In the genomic region with DNA sequence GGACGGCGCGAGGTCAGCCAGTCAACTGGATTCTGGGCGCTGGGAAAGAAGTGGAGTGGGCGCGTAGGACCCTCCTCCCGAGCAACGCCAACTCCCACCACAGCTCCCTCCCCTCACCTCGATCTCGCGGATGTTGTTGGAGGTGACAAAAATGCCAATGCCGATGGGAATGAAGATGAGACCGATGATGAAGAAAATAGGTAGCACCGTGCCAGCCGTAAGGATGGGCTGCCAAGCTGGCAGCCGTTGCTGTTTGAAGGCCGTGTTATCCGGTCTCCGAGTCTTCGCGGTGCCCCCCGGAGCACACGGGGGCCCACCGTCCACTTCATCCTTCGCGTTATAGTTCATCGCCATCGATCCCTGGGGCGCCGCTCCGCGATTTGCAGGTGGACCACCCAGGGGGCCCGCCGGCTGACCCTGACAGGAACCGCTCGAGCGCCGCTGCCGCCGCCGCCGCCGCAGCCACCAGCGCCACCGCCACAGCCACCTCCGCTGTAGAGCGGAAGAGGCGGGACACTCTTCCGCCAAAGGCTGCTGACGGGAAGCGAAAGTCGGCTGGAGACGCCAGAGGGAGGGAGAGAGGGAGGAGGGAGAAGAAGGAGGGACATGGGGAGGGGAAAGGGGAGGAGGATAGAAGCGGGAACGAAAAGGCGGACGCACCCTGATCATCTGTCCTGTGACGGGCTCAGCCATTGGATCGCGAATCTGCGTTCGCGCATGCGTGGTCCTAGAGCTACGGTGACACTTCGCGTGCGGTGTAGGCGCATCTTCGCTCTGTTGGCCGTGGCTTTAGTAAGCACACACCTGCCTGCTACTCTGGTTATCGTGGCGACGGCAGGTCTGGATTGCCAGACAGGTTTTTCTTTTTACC, we compare ENCODE assay signal across 1 cellular context.
TF ChIP-seq lines count a peak whose summit lies in the region.

A gene (minus strand): TSS at position 508 of the 871 bp plus-strand sequence. CDS start 154 bp downstream, at position 354.

TF ChIP-seq in K562, 482 proteins besides CTCF, POLR2A, EP300 and RAD21 (continued from another document and continues in another):
- TF ChIP-seq POLR3A (IDR thresholded peaks at IDR 0.05; ENCODE audit: borderline replicate concordance, extremely low read depth, insufficient read depth, insufficient read length), result no peak
- TF ChIP-seq SMAD1 (IDR thresholded peaks at IDR 0.05; ENCODE audit: low read depth, low read length, partially characterized antibody), result peak; percentile 37
- TF ChIP-seq, protein P1, sequence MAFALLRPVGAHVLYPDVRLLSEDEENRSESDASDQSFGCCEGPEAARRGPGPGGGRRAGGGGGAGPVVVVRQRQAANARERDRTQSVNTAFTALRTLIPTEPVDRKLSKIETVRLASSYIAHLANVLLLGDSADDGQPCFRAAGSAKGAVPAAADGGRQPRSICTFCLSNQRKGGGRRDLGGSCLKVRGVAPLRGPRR (CRISPR knock-in tag; IDR thresholded peaks at IDR 0.05), result no peak
- TF ChIP-seq, protein P2, sequence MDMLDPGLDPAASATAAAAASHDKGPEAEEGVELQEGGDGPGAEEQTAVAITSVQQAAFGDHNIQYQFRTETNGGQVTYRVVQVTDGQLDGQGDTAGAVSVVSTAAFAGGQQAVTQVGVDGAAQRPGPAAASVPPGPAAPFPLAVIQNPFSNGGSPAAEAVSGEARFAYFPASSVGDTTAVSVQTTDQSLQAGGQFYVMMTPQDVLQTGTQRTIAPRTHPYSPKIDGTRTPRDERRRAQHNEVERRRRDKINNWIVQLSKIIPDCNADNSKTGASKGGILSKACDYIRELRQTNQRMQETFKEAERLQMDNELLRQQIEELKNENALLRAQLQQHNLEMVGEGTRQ (CRISPR knock-in tag; IDR thresholded peaks at IDR 0.05), result peak; percentile 82
- TF ChIP-seq ZNF717 (CRISPR knock-in tag; IDR thresholded peaks at IDR 0.05), result no peak
- TF ChIP-seq ZSCAN32 (CRISPR knock-in tag; IDR thresholded peaks at IDR 0.05), result no peak
- TF ChIP-seq MTF1 (CRISPR knock-in tag; IDR thresholded peaks at IDR 0.05; ENCODE audit: borderline replicate concordance), result no peak
- TF ChIP-seq GTF2E2 (tag; IDR thresholded peaks at IDR 0.05), result no peak
- TF ChIP-seq, protein P3, sequence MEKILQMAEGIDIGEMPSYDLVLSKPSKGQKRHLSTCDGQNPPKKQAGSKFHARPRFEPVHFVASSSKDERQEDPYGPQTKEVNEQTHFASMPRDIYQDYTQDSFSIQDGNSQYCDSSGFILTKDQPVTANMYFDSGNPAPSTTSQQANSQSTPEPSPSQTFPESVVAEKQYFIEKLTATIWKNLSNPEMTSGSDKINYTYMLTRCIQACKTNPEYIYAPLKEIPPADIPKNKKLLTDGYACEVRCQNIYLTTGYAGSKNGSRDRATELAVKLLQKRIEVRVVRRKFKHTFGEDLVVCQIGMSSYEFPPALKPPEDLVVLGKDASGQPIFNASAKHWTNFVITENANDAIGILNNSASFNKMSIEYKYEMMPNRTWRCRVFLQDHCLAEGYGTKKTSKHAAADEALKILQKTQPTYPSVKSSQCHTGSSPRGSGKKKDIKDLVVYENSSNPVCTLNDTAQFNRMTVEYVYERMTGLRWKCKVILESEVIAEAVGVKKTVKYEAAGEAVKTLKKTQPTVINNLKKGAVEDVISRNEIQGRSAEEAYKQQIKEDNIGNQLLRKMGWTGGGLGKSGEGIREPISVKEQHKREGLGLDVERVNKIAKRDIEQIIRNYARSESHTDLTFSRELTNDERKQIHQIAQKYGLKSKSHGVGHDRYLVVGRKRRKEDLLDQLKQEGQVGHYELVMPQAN (IDR thresholded peaks at IDR 0.05; ENCODE audit: borderline replicate concordance), result peak; percentile 40; the same call in 1 of the 2 replicates
- TF ChIP-seq PML (IDR thresholded peaks at IDR 0.05; ENCODE audit: low read length), result peak; percentile 61
- 0 out of 2 replicates have a peak, but pooled peaks have one; percentile 34 for TF ChIP-seq NR2C2 (CRISPR knock-in tag; IDR thresholded peaks at IDR 0.05)
- no peak for TF ChIP-seq NR2C2 (tag; IDR thresholded peaks at IDR 0.05)
- TF ChIP-seq DDX20 (tag; IDR thresholded peaks at IDR 0.05; ENCODE audit: low read depth), result no peak
- TF ChIP-seq NFIC (IDR thresholded peaks at IDR 0.05), result no peak; the same call in 1 of the 2 replicates
- TF ChIP-seq WHSC1 (IDR thresholded peaks at IDR 0.05; ENCODE audit: low read length), result no peak
- 0 out of 2 replicates have a peak, but pooled peaks have one; percentile 12 for TF ChIP-seq ZKSCAN1 (IDR thresholded peaks at IDR 0.05; ENCODE audit: low read depth, low read length)
- no peak; the same call in 1 of the 2 replicates for TF ChIP-seq GTF2F1 (IDR thresholded peaks at IDR 0.05; ENCODE audit: low read depth, low read length)
- TF ChIP-seq, protein P4, sequence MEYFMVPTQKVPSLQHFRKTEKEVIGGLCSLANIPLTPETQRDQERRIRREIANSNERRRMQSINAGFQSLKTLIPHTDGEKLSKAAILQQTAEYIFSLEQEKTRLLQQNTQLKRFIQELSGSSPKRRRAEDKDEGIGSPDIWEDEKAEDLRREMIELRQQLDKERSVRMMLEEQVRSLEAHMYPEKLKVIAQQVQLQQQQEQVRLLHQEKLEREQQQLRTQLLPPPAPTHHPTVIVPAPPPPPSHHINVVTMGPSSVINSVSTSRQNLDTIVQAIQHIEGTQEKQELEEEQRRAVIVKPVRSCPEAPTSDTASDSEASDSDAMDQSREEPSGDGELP (CRISPR knock-in tag; IDR thresholded peaks at IDR 0.05; ENCODE audit: borderline replicate concordance), result peak; percentile 95
- 0 out of 2 replicates have a peak, but pooled peaks have one; percentile 63 for TF ChIP-seq HNRNPL (IDR thresholded peaks at IDR 0.05; ENCODE audit: low read depth, low read length)
- no peak for TF ChIP-seq RBM25 (IDR thresholded peaks at IDR 0.05; ENCODE audit: low read depth, low read length, severe bottlenecking)
- no peak for TF ChIP-seq KAT7 (CRISPR knock-in tag; IDR thresholded peaks at IDR 0.05; ENCODE audit: borderline replicate concordance)
- TF ChIP-seq TAF15 (IDR thresholded peaks at IDR 0.05; ENCODE audit: low read depth, low read length), result no peak
- TF ChIP-seq TSC22D4 (tag; IDR thresholded peaks at IDR 0.05), result no peak
- TF ChIP-seq TCF3 (CRISPR knock-in tag; IDR thresholded peaks at IDR 0.05), result no peak
- no peak for TF ChIP-seq XRCC3 (IDR thresholded peaks at IDR 0.05)
- TF ChIP-seq PHF8 (IDR thresholded peaks at IDR 0.05; ENCODE audit: borderline replicate concordance, low read length), result peak; percentile 91
- no peak for TF ChIP-seq CCAR2 (IDR thresholded peaks at IDR 0.05; ENCODE audit: low read depth, low read length)
- TF ChIP-seq, protein P5, sequence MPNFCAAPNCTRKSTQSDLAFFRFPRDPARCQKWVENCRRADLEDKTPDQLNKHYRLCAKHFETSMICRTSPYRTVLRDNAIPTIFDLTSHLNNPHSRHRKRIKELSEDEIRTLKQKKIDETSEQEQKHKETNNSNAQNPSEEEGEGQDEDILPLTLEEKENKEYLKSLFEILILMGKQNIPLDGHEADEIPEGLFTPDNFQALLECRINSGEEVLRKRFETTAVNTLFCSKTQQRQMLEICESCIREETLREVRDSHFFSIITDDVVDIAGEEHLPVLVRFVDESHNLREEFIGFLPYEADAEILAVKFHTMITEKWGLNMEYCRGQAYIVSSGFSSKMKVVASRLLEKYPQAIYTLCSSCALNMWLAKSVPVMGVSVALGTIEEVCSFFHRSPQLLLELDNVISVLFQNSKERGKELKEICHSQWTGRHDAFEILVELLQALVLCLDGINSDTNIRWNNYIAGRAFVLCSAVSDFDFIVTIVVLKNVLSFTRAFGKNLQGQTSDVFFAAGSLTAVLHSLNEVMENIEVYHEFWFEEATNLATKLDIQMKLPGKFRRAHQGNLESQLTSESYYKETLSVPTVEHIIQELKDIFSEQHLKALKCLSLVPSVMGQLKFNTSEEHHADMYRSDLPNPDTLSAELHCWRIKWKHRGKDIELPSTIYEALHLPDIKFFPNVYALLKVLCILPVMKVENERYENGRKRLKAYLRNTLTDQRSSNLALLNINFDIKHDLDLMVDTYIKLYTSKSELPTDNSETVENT (CRISPR knock-in tag; IDR thresholded peaks at IDR 0.05), result peak; percentile 50; the same call in 1 of the 2 replicates
- TF ChIP-seq CREM (IDR thresholded peaks at IDR 0.05; ENCODE audit: low read depth), result peak; percentile 76
- TF ChIP-seq FOS (IDR thresholded peaks at IDR 0.05; ENCODE audit: extremely low read depth, insufficient read length), result no peak
- TF ChIP-seq HMG20A (CRISPR knock-in tag; conservative IDR thresholded peaks at IDR 0.05), result no peak
- peak; percentile 82 for TF ChIP-seq POLR2B (IDR thresholded peaks at IDR 0.05; ENCODE audit: low read depth, partially characterized antibody)
- TF ChIP-seq JUNB (CRISPR knock-in tag; conservative IDR thresholded peaks at IDR 0.05), result no peak
- TF ChIP-seq, protein P6, sequence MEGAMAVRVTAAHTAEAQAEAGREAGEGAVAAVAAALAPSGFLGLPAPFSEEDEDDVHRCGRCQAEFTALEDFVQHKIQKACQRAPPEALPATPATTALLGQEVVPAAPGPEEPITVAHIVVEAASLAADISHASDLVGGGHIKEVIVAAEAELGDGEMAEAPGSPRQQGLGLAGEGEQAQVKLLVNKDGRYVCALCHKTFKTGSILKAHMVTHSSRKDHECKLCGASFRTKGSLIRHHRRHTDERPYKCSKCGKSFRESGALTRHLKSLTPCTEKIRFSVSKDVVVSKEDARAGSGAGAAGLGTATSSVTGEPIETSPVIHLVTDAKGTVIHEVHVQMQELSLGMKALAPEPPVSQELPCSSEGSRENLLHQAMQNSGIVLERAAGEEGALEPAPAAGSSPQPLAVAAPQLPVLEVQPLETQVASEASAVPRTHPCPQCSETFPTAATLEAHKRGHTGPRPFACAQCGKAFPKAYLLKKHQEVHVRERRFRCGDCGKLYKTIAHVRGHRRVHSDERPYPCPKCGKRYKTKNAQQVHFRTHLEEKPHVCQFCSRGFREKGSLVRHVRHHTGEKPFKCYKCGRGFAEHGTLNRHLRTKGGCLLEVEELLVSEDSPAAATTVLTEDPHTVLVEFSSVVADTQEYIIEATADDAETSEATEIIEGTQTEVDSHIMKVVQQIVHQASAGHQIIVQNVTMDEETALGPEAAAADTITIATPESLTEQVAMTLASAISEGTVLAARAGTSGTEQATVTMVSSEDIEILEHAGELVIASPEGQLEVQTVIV (CRISPR knock-in tag; IDR thresholded peaks at IDR 0.05; ENCODE audit: borderline replicate concordance), result no peak
- peak; percentile 47; the same call in 1 of the 2 replicates for TF ChIP-seq KDM2B (CRISPR knock-in tag; IDR thresholded peaks at IDR 0.05)
- no peak for TF ChIP-seq TRIM28 (IDR thresholded peaks at IDR 0.05)
- TF ChIP-seq, protein P7, sequence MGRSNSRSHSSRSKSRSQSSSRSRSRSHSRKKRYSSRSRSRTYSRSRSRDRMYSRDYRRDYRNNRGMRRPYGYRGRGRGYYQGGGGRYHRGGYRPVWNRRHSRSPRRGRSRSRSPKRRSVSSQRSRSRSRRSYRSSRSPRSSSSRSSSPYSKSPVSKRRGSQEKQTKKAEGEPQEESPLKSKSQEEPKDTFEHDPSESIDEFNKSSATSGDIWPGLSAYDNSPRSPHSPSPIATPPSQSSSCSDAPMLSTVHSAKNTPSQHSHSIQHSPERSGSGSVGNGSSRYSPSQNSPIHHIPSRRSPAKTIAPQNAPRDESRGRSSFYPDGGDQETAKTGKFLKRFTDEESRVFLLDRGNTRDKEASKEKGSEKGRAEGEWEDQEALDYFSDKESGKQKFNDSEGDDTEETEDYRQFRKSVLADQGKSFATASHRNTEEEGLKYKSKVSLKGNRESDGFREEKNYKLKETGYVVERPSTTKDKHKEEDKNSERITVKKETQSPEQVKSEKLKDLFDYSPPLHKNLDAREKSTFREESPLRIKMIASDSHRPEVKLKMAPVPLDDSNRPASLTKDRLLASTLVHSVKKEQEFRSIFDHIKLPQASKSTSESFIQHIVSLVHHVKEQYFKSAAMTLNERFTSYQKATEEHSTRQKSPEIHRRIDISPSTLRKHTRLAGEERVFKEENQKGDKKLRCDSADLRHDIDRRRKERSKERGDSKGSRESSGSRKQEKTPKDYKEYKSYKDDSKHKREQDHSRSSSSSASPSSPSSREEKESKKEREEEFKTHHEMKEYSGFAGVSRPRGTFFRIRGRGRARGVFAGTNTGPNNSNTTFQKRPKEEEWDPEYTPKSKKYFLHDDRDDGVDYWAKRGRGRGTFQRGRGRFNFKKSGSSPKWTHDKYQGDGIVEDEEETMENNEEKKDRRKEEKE (IDR thresholded peaks at IDR 0.05; ENCODE audit: borderline replicate concordance in 1 of 2, control insufficient read depth in 1 of 2, low read depth in 2 of 2, low read length in 1 of 2), result peak in 1 of 2 experiments; percentile 92; a peak in 1 of 4 replicates
- TF ChIP-seq, protein P8, sequence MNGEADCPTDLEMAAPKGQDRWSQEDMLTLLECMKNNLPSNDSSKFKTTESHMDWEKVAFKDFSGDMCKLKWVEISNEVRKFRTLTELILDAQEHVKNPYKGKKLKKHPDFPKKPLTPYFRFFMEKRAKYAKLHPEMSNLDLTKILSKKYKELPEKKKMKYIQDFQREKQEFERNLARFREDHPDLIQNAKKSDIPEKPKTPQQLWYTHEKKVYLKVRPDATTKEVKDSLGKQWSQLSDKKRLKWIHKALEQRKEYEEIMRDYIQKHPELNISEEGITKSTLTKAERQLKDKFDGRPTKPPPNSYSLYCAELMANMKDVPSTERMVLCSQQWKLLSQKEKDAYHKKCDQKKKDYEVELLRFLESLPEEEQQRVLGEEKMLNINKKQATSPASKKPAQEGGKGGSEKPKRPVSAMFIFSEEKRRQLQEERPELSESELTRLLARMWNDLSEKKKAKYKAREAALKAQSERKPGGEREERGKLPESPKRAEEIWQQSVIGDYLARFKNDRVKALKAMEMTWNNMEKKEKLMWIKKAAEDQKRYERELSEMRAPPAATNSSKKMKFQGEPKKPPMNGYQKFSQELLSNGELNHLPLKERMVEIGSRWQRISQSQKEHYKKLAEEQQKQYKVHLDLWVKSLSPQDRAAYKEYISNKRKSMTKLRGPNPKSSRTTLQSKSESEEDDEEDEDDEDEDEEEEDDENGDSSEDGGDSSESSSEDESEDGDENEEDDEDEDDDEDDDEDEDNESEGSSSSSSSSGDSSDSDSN (IDR thresholded peaks at IDR 0.05; ENCODE audit: borderline replicate concordance in 1 of 2, low read depth in 2 of 2, low read length in 2 of 2), result peak; percentile 31 to 85; a peak in 1 of 4 replicates
- no peak for TF ChIP-seq ZNF695 (CRISPR knock-in tag; IDR thresholded peaks at IDR 0.05)
- TF ChIP-seq SLC30A9 (CRISPR knock-in tag; IDR thresholded peaks at IDR 0.05), result no peak
- TF ChIP-seq ZNF197 (CRISPR knock-in tag; IDR thresholded peaks at IDR 0.05; ENCODE audit: low read depth), result no peak
- TF ChIP-seq TAL1 (IDR thresholded peaks at IDR 0.05), result no peak
- TF ChIP-seq MEF2D (tag; conservative IDR thresholded peaks at IDR 0.05; ENCODE audit: low read depth), result no peak
- TF ChIP-seq ZNF12 (CRISPR knock-in tag; IDR thresholded peaks at IDR 0.05), result no peak; the same call in 1 of the 2 replicates
- TF ChIP-seq TAF1 (IDR thresholded peaks at IDR 0.05; ENCODE audit: control insufficient read depth, extremely low read depth, insufficient read depth, low read length, severe bottlenecking), result peak; percentile 93
